ENCODE assay signal across 21 cellular contexts in genomic region chr18:58284699-58285490, GRCh38.
A peak's percentile ranks its signal among the peaks of the same experiment; 100 is the strongest.
DNase-seq lines count a peak whose midpoint lies in the region; ATAC-seq and TF ChIP-seq lines count a peak whose summit lies in the region.
"Had no signal": no experiment of that assay in that cellular context is flagged by ENCODE, and none has a peak within 500 bp of the region (broad histone marks: within the 10 kb centered on the region; RNA-seq: fewer than 3 reads in every experiment).

No MANE protein-coding gene starts in this region.

- no peak overlapping the region for H3K18ac ChIP-seq in mesendoderm (ENCODE audit: low read length)

- WGBS in mesendoderm (ENCODE audit: extremely low coverage, insufficient coverage, low lambda C conversion rate): no CpG with 5 or more reads among the region's 6 CpGs
- WGBS in upper lobe of left lung, 2 donors: 75 to 80% methylated on average over 6 of the region's 6 CpGs

- ATAC-seq in foreskin keratinocyte (peak; percentile 22), upper lobe of left lung (ENCODE audit: low FRiP score in 2 of 2) (peak; percentile 16 to 62), GM18858 (IDR thresholded peaks at IDR 0.05; ENCODE audit: unreplicated experiment) (no peak)
- ATAC-seq: HCT116, SK-N-SH treated with all-trans-retinoic acid at 6 μM for 48 hours had no signal

- no peak overlapping the region for H3K56ac ChIP-seq in mesendoderm (ENCODE audit: low read length)

- H3K27ac ChIP-seq in foreskin keratinocyte (no peak overlapping the region), mesendoderm (ENCODE audit: low read depth, low read length) (no peak overlapping the region), upper lobe of left lung (peak overlapping the region; percentile 62 to 88 (median 80))
- H3K27ac ChIP-seq: neutrophil had no signal

- H3K27me3 ChIP-seq in foreskin keratinocyte: no peaks in the 10 kb centered on the region
- H3K27me3 ChIP-seq in mesendoderm (ENCODE audit: insufficient read depth, low read length, poor library complexity): no peaks in the 10 kb centered on the region
- no peaks in the 10 kb centered on the region for H3K27me3 ChIP-seq in upper lobe of left lung
- H3K27me3 ChIP-seq: BE2C, heart right ventricle, neutrophil had no signal

- TF ChIP-seq CTCF in foreskin keratinocyte (conservative IDR thresholded peaks at IDR 0.05): no peak
- no peak for TF ChIP-seq CTCF in upper lobe of left lung (IDR thresholded peaks at IDR 0.05)

- TF ChIP-seq EP300 in upper lobe of left lung (IDR thresholded peaks at IDR 0.05): no peak

- H2BK120ac ChIP-seq in mesendoderm (ENCODE audit: low read depth, low read length): no peak overlapping the region

- H3K23ac ChIP-seq in mesendoderm (ENCODE audit: low read length): no peak overlapping the region

- no peak overlapping the region for H4K5ac ChIP-seq in mesendoderm (ENCODE audit: low read length)

- H3K4me3 ChIP-seq in mesendoderm (ENCODE audit: low read length) (no peak overlapping the region), upper lobe of left lung (no peak overlapping the region)
- H3K4me3 ChIP-seq: heart right ventricle had no signal

- H3K4me2 ChIP-seq in mesendoderm (ENCODE audit: low read length): no peak overlapping the region

- no peak overlapping the region for H2AK5ac ChIP-seq in mesendoderm (ENCODE audit: low read length)

- H4K8ac ChIP-seq in mesendoderm (ENCODE audit: low read depth, low read length): no peak overlapping the region

- H3K4me1 ChIP-seq in foreskin keratinocyte (peaks cover 44% of the 10 kb centered on the region), mesendoderm (ENCODE audit: control insufficient read depth, low read depth, low read length) (peaks cover 4% of the 10 kb centered on the region), upper lobe of left lung (peaks cover 14 to 42% (median 40%) of the 10 kb centered on the region in 4 donors)
- H3K4me1 ChIP-seq: BE2C had no signal

- no peaks in the 10 kb centered on the region for H3K9me3 ChIP-seq in upper lobe of left lung
- H3K9me3 ChIP-seq: BE2C, heart right ventricle, neutrophil had no signal

- in situ Hi-C loops in KBM-7 (cut with MboI; ENCODE audit: low pct_unique_long_range_greater_than_20kb, low sequenced_read_pairs): no loop called here

- no peaks in the 10 kb centered on the region for H3K36me3 ChIP-seq in mesendoderm (ENCODE audit: control insufficient read depth, insufficient read depth, low read length)
- no peaks in the 10 kb centered on the region for H3K36me3 ChIP-seq in upper lobe of left lung
- H3K36me3 ChIP-seq: BE2C, heart right ventricle, neutrophil had no signal

- peaks cover 3% of the 10 kb centered on the region for H3K79me2 ChIP-seq in mesendoderm (ENCODE audit: control insufficient read depth, insufficient read depth, low read length)

- H2BK15ac ChIP-seq in mesendoderm (replicated peaks; ENCODE audit: low read depth): no peak overlapping the region

- H3K9ac ChIP-seq in mesendoderm (ENCODE audit: low read length): no peak overlapping the region

- DNase-seq in RPMI7951 (ENCODE audit: low read depth): peak; percentile 33
- DNase-seq in foreskin keratinocyte: no peak
- peak; percentile 23 for DNase-seq in mesendoderm
- DNase-seq in upper lobe of left lung: no peak
- no peak for DNase-seq in cerebellar cortex (ENCODE audit: low spot score)
- DNase-seq in KBM-7: no peak
- DNase-seq: activated CD4-positive, alpha-beta T cell treated with anti-CD3 and anti-CD28 coated beads for 4 hours; activated effector memory CD4-positive, alpha-beta T cell treated with Interleukin-2 at 50 U/mL for 16 hours; BE2C; central memory CD4-positive, alpha-beta T cell; heart right ventricle; KG1; NCI-H1048; NCI-H2081 treated with DMSO at 0.1 percent for 48 hours; NCI-H526; right cardiac atrium; T1000 had no signal

- H3K4ac ChIP-seq in mesendoderm (ENCODE audit: low read depth, low read length): no peak overlapping the region

- no peak for TF ChIP-seq POLR2A in upper lobe of left lung (IDR thresholded peaks at IDR 0.05)

- H3K79me1 ChIP-seq in mesendoderm (ENCODE audit: low read length): peaks cover 1% of the 10 kb centered on the region

- H2BK5ac ChIP-seq in mesendoderm (ENCODE audit: low read length): no peak overlapping the region

Comparison
In these comparisons a context has a peak if more than half of its experiments do, and no peak if none do; other contexts are left out.
1. DNase-seq: peak in RPMI7951 (single experiment) and mesendoderm (single experiment); none in foreskin keratinocyte (0 of 2), upper lobe of left lung (0 of 2), cerebellar cortex (single experiment) and KBM-7 (single experiment).
2. H3K27ac ChIP-seq: peak in upper lobe of left lung (4 of 4); none in foreskin keratinocyte (single experiment) and mesendoderm (single experiment).